ENCODE assay signal across 22 cellular contexts in genomic region chr9:129010267-129010975, GRCh38. TPM values are rescaled to one million over a fixed set of nuclear protein-coding genes. Genes with fewer than 3 reads are reported as not detected.
DNase-seq lines count a peak whose midpoint lies in the region; ATAC-seq, FAIRE-seq and TF ChIP-seq lines count a peak whose summit lies in the region.
"Had no signal": no experiment of that assay in that cellular context is flagged by ENCODE, and none has a peak within 500 bp of the region (broad histone marks: within the 10 kb centered on the region; RNA-seq: fewer than 3 reads in every experiment).

No MANE protein-coding gene starts in this region.

- in situ Hi-C loops in GM13976 (cut with MboI; ENCODE audit: low sequenced_read_pairs, unreplicated experiment) (no loop called here), K562 (cut with MboI) (no loop called here)

- H3K27me3 Mint-ChIP-seq in activated naive CD8-positive, alpha-beta T cell treated with anti-CD3 and anti-CD28 coated beads for 36 hours: no peaks in the 10 kb centered on the region
- H3K27me3 Mint-ChIP-seq: CD4-positive, CD25-positive, alpha-beta regulatory T cell; CD8-positive, alpha-beta memory T cell had no signal

- TF ChIP-seq CTCF in GM13976 (IDR thresholded peaks at IDR 0.05; ENCODE audit: borderline replicate concordance, control extremely low read depth, extremely low read depth, insufficient read depth, missing control alignments) (no peak), K562 (IDR thresholded peaks at IDR 0.05 in 2 of 3, conservative IDR thresholded peaks at IDR 0.05 in 1 of 3; ENCODE audit: insufficient read depth in 2 of 3, low read depth in 1 of 3, low read length in 3 of 3) (no peak), osteoblast (IDR thresholded peaks at IDR 0.05; ENCODE audit: extremely low read depth, low read depth, low read length) (no peak)

- H3K4me2 ChIP-seq in K562 (ENCODE audit: insufficient read depth, low read length) (no peak overlapping the region), osteoblast (ENCODE audit: insufficient read depth, low read length) (no peak overlapping the region)

- H3K4me3 ChIP-seq in K562 (no peak overlapping the region), osteoblast (ENCODE audit: insufficient read depth, low read length) (no peak overlapping the region)

- H3K79me2 ChIP-seq in K562 (ENCODE audit: control insufficient read depth, insufficient read depth, low read length) (no peaks in the 10 kb centered on the region), osteoblast (ENCODE audit: insufficient read depth, low read length) (no peaks in the 10 kb centered on the region)

- H3K27me3 ChIP-seq in K562 (ENCODE audit: control insufficient read depth in 2 of 2, insufficient read depth in 2 of 2, low read length in 2 of 2) (no peaks in the 10 kb centered on the region), osteoblast (ENCODE audit: insufficient read depth, low read length) (no peaks in the 10 kb centered on the region)
- H3K27me3 ChIP-seq: BE2C had no signal

- H3K4me1 ChIP-seq in K562 (replicated peaks in 1 of 2; ENCODE audit: control insufficient read depth in 2 of 2, insufficient read depth in 2 of 2, low read length in 2 of 2) (peaks cover 0 to 50% of the 10 kb centered on the region in 2 experiments; a peak in 3 of 5 replicates), osteoblast (ENCODE audit: insufficient read depth, low read length) (peaks cover 4% of the 10 kb centered on the region)
- H3K4me1 ChIP-seq: Caco-2 had no signal

- no peak overlapping the region for H3K27ac Mint-ChIP-seq in activated naive CD8-positive, alpha-beta T cell treated with anti-CD3 and anti-CD28 coated beads for 36 hours
- H3K27ac Mint-ChIP-seq: CD4-positive, CD25-positive, alpha-beta regulatory T cell had no signal

- 90% methylated on average over 4 of the region's 8 CpGs for WGBS in K562 (ENCODE audit: insufficient coverage, low coverage, missing lambda C conversion rate)

- CTCF ChIA-PET in K562 (lab: Yijun Ruan, JAX; ENCODE audit: low intra/inter-chr PET ratio): no interaction called here

- H3K36me3 Mint-ChIP-seq in activated naive CD8-positive, alpha-beta T cell treated with anti-CD3 and anti-CD28 coated beads for 36 hours: peaks cover 10% of the 10 kb centered on the region

- H3K9me1 ChIP-seq in K562 (ENCODE audit: control insufficient read depth, insufficient read depth, low read length): no peaks in the 10 kb centered on the region

- ATAC-seq in K562 (no peak), GM21360 (IDR thresholded peaks at IDR 0.05; ENCODE audit: unreplicated experiment) (no peak)

- H3K9me3 Mint-ChIP-seq in activated naive CD8-positive, alpha-beta T cell treated with anti-CD3 and anti-CD28 coated beads for 36 hours: no peaks in the 10 kb centered on the region
- H3K9me3 Mint-ChIP-seq: CD4-positive, CD25-positive, alpha-beta regulatory T cell; CD8-positive, alpha-beta memory T cell had no signal

- H4K20me1 ChIP-seq in K562 (replicated peaks; ENCODE audit: control insufficient read depth, insufficient read depth, low read length): peaks cover 17% of the 10 kb centered on the region
- H4K20me1 ChIP-seq in osteoblast (ENCODE audit: insufficient read depth, low read length): peaks cover 3% of the 10 kb centered on the region

- TF ChIP-seq RAD21 in K562 (CRISPR knock-in tag; conservative IDR thresholded peaks at IDR 0.05 in 1 of 2, IDR thresholded peaks at IDR 0.05 in 1 of 2): no peak

- H3K27ac ChIP-seq in K562 (ENCODE audit: extremely low read depth, low read depth, low read length) (no peak overlapping the region), osteoblast (ENCODE audit: low read depth, low read length) (no peak overlapping the region)
- H3K27ac ChIP-seq: HL-60 had no signal

- no peaks in the 10 kb centered on the region for H3K9me3 ChIP-seq in K562 (replicated peaks; ENCODE audit: control insufficient read depth, insufficient read depth, low read depth, low read length)
- H3K9me3 ChIP-seq in osteoblast (ENCODE audit: low read depth, low read length): no peaks in the 10 kb centered on the region
- H3K9me3 ChIP-seq: BE2C, Caco-2 had no signal

- BruUV-seq in K562 (replicated peaks; lab: Mats Ljungman, UMichigan): no TSS peak

- H3K4me1 Mint-ChIP-seq in activated naive CD8-positive, alpha-beta T cell treated with anti-CD3 and anti-CD28 coated beads for 36 hours: no peaks in the 10 kb centered on the region
- H3K4me1 Mint-ChIP-seq: CD8-positive, alpha-beta memory T cell had no signal

- peak overlapping the region in 1 of 2 experiments; percentile 37; a peak in 1 of 4 replicates for H3K9ac ChIP-seq in K562 (ENCODE audit: insufficient read depth in 1 of 2, low read depth in 2 of 2, low read length in 2 of 2)

- H2AFZ ChIP-seq in K562 (ENCODE audit: low read depth, low read length) (no peak overlapping the region), osteoblast (ENCODE audit: low read length) (no peak overlapping the region)

- intact Hi-C loops in K562 (cut with micrococcal nuclease): no loop called here

- no peak overlapping the region for H3K4me3 Mint-ChIP-seq in activated naive CD8-positive, alpha-beta T cell treated with anti-CD3 and anti-CD28 coated beads for 36 hours
- H3K4me3 Mint-ChIP-seq: CD4-positive, CD25-positive, alpha-beta regulatory T cell; CD8-positive, alpha-beta memory T cell had no signal

- FAIRE-seq in K562 (lab: Jason Lieb, UNC): no peak
- FAIRE-seq: A204.1, GM12892 had no signal

- TF ChIP-seq EP300 in K562 (IDR thresholded peaks at IDR 0.05; ENCODE audit: low read length): no peak

- DNase-seq in D341Med (ENCODE audit: low spot score): peak; percentile 24
- peak; percentile 35 for DNase-seq in GM13976 (ENCODE audit: low spot score)
- DNase-seq in K562 (ENCODE audit: extremely low read depth in 1 of 4, low spot score in 3 of 4): no peak
- peak; percentile 51 for DNase-seq in osteoblast (ENCODE audit: insufficient read length, low spot score, missing footprints)
- no peak for DNase-seq in activated naive CD4-positive, alpha-beta T cell treated with anti-CD3 and anti-CD28 coated beads, Interleukin-2, amount 50 U/mL, for 16 hours
- no peak for DNase-seq in activated naive CD8-positive, alpha-beta T cell treated with anti-CD3 and anti-CD28 coated beads for 36 hours
- DNase-seq: ACHN; BE2C; C1 segment of cervical spinal cord; Caco-2; CD4-positive, CD25-positive, alpha-beta regulatory T cell; CD8-positive, alpha-beta memory T cell; DMS153; DMS79; GDM1; HCEC 1CT; IMR-90; KBM-7 had no signal

- POLR2A ChIA-PET in K562 (lab: Yijun Ruan, JAX): interaction anchor here (0.6 to 3.4 kb wide), 3 partner anchors 12 to 37 kb away, joined by 3 to 15 read pairs (median 3); partner anchors contain the start of gene SH3GLB2

- TF ChIP-seq POLR2A in K562 (conservative IDR thresholded peaks at IDR 0.05): no peak

- H3K36me3 ChIP-seq in K562 (ENCODE audit: control insufficient read depth, insufficient read depth, low read length) (peaks cover 97% of the 10 kb centered on the region), osteoblast (ENCODE audit: insufficient read depth, low read length) (peaks cover 24% of the 10 kb centered on the region)

TF ChIP-seq in K562, 482 proteins besides CTCF, POLR2A, EP300 and RAD21 (continues in another document):
- peak; percentile 96 for TF ChIP-seq ZKSCAN1 (IDR thresholded peaks at IDR 0.05; ENCODE audit: low read depth, low read length)

RNA-seq across cellular contexts. Expression of gene SH3GLB2, which starts 17.7 kb away (rescaled TPM):
- total RNA-seq in K562 (2011; cell fraction: chromatin; rRNA removed; ENCODE audit: low replicate concordance): 56.9 and 171 TPM in 2 replicates
- 132 and 142 TPM in 2 replicates for total RNA-seq in K562 (2011; cell fraction: nucleolus; rRNA removed)
- 83.5 and 91.6 TPM in 2 replicates for total RNA-seq in K562 (2011; cell fraction: nucleoplasm; rRNA removed)
- total RNA-seq in K562 (2014; rRNA removed) (58.8 and 72.7 TPM in 2 replicates), K562 (2014; rRNA removed; fragmentation: Illumina TruSeq; extraction: Trizol) (17.3 and 23.0 TPM in 2 replicates), K562 (2015; rRNA removed; fragmentation: Illumina TruSeq; extraction: Trizol) (35.2 and 35.9 TPM in 2 replicates), K562 (2021) (88.4 and 90.2 TPM in 2 replicates), osteoblast (37.3 and 38.6 TPM in 2 replicates)
- polyA plus RNA-seq in K562 (2011; rRNA removed) (60.6 and 64.2 TPM in 2 replicates), K562 (2014; fragmentation: Illumina TruSeq; extraction: Trizol) (63.3 and 68.6 TPM in 2 replicates), K562 (2014; fragmentation: Nextera tagmentation; extraction: Ambion mirVana) (under 1 TPM; 0.20 to 0.98 TPM), K562 (2014; rRNA removed) (118 and 124 TPM in 2 replicates)
- polyA plus RNA-seq in K562 (2011; cell fraction: cytosol; rRNA removed): 57.8 and 99.1 TPM in 2 replicates
- 381 and 681 TPM in 2 replicates for polyA plus RNA-seq in K562 (2011; cell fraction: nucleus; rRNA removed)
- 72.8 and 106 TPM in 2 replicates for polyA plus RNA-seq in K562 (2012)
- 7.6 and 15.5 TPM in 2 replicates for polyA minus RNA-seq in K562 (2011; rRNA and poly(A)+ RNA removed)
- polyA minus RNA-seq in K562 (2011; cell fraction: cytosol; rRNA and poly(A)+ RNA removed): 24.0 and 25.5 TPM in 2 replicates
- 32.9 and 40.3 TPM in 2 replicates for polyA minus RNA-seq in K562 (2011; cell fraction: nucleus; rRNA and poly(A)+ RNA removed)
- total RNA-seq in activated naive CD8-positive, alpha-beta T cell treated with anti-CD3 and anti-CD28 coated beads for 36 hours: 10 to 100 TPM; 42.9 to 46.3 TPM

RNA-seq across cellular contexts. Expression of gene MIGA2, which starts 26.0 kb away (rescaled TPM):
- total RNA-seq in K562 (2011; cell fraction: chromatin; rRNA removed; ENCODE audit: low replicate concordance): 92.3 and 308 TPM in 2 replicates
- total RNA-seq in K562 (2011; cell fraction: nucleolus; rRNA removed): 215 and 248 TPM in 2 replicates
- total RNA-seq in K562 (2011; cell fraction: nucleoplasm; rRNA removed): 114 and 139 TPM in 2 replicates
- total RNA-seq in K562 (2014; rRNA removed): 25.4 and 30.5 TPM in 2 replicates
- total RNA-seq in K562 (2014; rRNA removed; fragmentation: Illumina TruSeq; extraction: Trizol): 5.3 and 7.3 TPM in 2 replicates
- total RNA-seq in K562 (2015; rRNA removed; fragmentation: Illumina TruSeq; extraction: Trizol): 18.0 and 22.7 TPM in 2 replicates
- total RNA-seq in K562 (2021): 47.6 and 49.4 TPM in 2 replicates
- polyA plus RNA-seq in K562 (2011; rRNA removed): 19.8 and 37.8 TPM in 2 replicates
- polyA plus RNA-seq in K562 (2011; cell fraction: cytosol; rRNA removed): 19.0 and 25.6 TPM in 2 replicates
- 374 and 378 TPM in 2 replicates for polyA plus RNA-seq in K562 (2011; cell fraction: nucleus; rRNA removed)
- 25.3 and 34.3 TPM in 2 replicates for polyA plus RNA-seq in K562 (2012)
- 15.2 and 25.9 TPM in 2 replicates for polyA plus RNA-seq in K562 (2014; fragmentation: Illumina TruSeq; extraction: Trizol)
- polyA plus RNA-seq in K562 (2014; fragmentation: Nextera tagmentation; extraction: Ambion mirVana): under 1 TPM; 0.15 to 0.77 TPM
- 51.4 and 54.1 TPM in 2 replicates for polyA plus RNA-seq in K562 (2014; rRNA removed)
- polyA minus RNA-seq in K562 (2011; rRNA and poly(A)+ RNA removed): 7.0 and 8.3 TPM in 2 replicates
- 10.7 and 12.7 TPM in 2 replicates for polyA minus RNA-seq in K562 (2011; cell fraction: cytosol; rRNA and poly(A)+ RNA removed)
- 52.0 and 76.5 TPM in 2 replicates for polyA minus RNA-seq in K562 (2011; cell fraction: nucleus; rRNA and poly(A)+ RNA removed)
- 21.2 and 22.4 TPM in 2 replicates for total RNA-seq in osteoblast
- 10 to 100 TPM; 26.2 to 29.0 TPM for total RNA-seq in activated naive CD8-positive, alpha-beta T cell treated with anti-CD3 and anti-CD28 coated beads for 36 hours

Comparison
In these comparisons a context has a peak if more than half of its experiments do, and no peak if none do; other contexts are left out.
1. DNase-seq: peak in D341Med (single experiment), GM13976 (single experiment) and osteoblast (single experiment); none in K562 (0 of 4), activated naive CD4-positive, alpha-beta T cell treated with anti-CD3 and anti-CD28 coated beads, Interleukin-2, amount 50 U/mL, for 16 hours (single experiment) and activated naive CD8-positive, alpha-beta T cell treated with anti-CD3 and anti-CD28 coated beads for 36 hours (single experiment).